Comparison of ENCODE assay signal across 18 cellular contexts in genomic region chr16:1776991-1777374, GRCh38.
"Had no signal": no experiment of that assay in that cellular context is flagged by ENCODE, and none has a peak within 500 bp of the region (broad histone marks: within the 10 kb centered on the region; RNA-seq: fewer than 3 reads in every experiment).

No MANE protein-coding gene starts in this region.

- H3K27me3 Mint-ChIP-seq: activated CD8-positive, alpha-beta memory T cell treated with anti-CD3 and anti-CD28 coated beads, Interleukin-2, amount 10 ng/mL, durations not matched to agents 7 days and 5 days; activated naive CD8-positive, alpha-beta T cell; memory B cell; stimulated activated memory B cell treated with anti-CD40 and anti-IgM and Interleukin-4, amounts not matched to agents 10 μg/mL and 1 μg/mL and 100 μg/mL, for 72 hours had no signal

- H3K9me3 ChIP-seq: colonic mucosa, left ventricle myocardium inferior, thyroid gland had no signal

- H3K9me3 Mint-ChIP-seq: memory B cell; natural killer cell; stimulated activated memory B cell treated with anti-CD40 and anti-IgM and Interleukin-4, amounts not matched to agents 10 μg/mL and 1 μg/mL and 100 μg/mL, for 72 hours; T-helper 2 cell treated with Interferon-gamma antibody and Interleukin-4, amounts not matched to agents 5 μg/mL and 100 μg/mL, for 36 hours had no signal

- H3K27ac ChIP-seq: colonic mucosa, left ventricle myocardium inferior, thyroid gland had no signal

- H3K27me3 ChIP-seq: colonic mucosa, thyroid gland had no signal

- ATAC-seq: activated CD8-positive, alpha-beta memory T cell treated with anti-CD3 and anti-CD28 coated beads, Interleukin-2, amount 10 ng/mL, durations not matched to agents 7 days and 5 days; natural killer cell; stimulated activated memory B cell treated with anti-CD40 and anti-IgM and Interleukin-4, amounts not matched to agents 10 μg/mL and 1 μg/mL and 100 μg/mL, for 72 hours had no signal

- H3K27ac Mint-ChIP-seq: activated CD8-positive, alpha-beta memory T cell treated with anti-CD3 and anti-CD28 coated beads, Interleukin-2, amount 10 ng/mL, durations not matched to agents 7 days and 5 days; activated naive CD8-positive, alpha-beta T cell; memory B cell; natural killer cell; stimulated activated memory B cell treated with anti-CD40 and anti-IgM and Interleukin-4, amounts not matched to agents 10 μg/mL and 1 μg/mL and 100 μg/mL, for 72 hours; T-helper 2 cell treated with Interferon-gamma antibody and Interleukin-4, amounts not matched to agents 5 μg/mL and 100 μg/mL, for 36 hours had no signal

- H3K4me3 ChIP-seq: colonic mucosa, left ventricle myocardium inferior, thyroid gland had no signal

- DNase-seq: activated CD4-positive, alpha-beta T cell treated with anti-CD3 and anti-CD28 coated beads, Interleukin-2, amount 50 U/mL, for 4 hours; activated CD8-positive, alpha-beta memory T cell treated with anti-CD3 and anti-CD28 coated beads, Interleukin-2, amount 10 ng/mL, durations not matched to agents 7 days and 5 days; activated effector memory CD4-positive, alpha-beta T cell treated with anti-CD3 and anti-CD28 coated beads, Interleukin-2, amount 50 U/mL, for 16 hours; activated T-cell treated with anti-CD3 and anti-CD28 coated beads, Interleukin-2, amount 50 U/mL, for 48 hours; amniotic stem cell; caudate nucleus; colonic mucosa; hippocampal formation; kidney; left ventricle myocardium inferior; natural killer cell; stimulated activated CD4-positive, alpha-beta T cell treated with anti-CD3 and anti-CD28 coated beads, Interleukin-2, amount 100 ng/mL, for 24 hours; SW 1271; thyroid gland had no signal

- H3K36me3 Mint-ChIP-seq: natural killer cell had no signal

- H3K36me3 ChIP-seq: colonic mucosa had no signal

- H3K4me3 Mint-ChIP-seq: activated CD8-positive, alpha-beta memory T cell treated with anti-CD3 and anti-CD28 coated beads, Interleukin-2, amount 10 ng/mL, durations not matched to agents 7 days and 5 days; activated naive CD8-positive, alpha-beta T cell; memory B cell; natural killer cell; stimulated activated memory B cell treated with anti-CD40 and anti-IgM and Interleukin-4, amounts not matched to agents 10 μg/mL and 1 μg/mL and 100 μg/mL, for 72 hours; T-helper 2 cell treated with Interferon-gamma antibody and Interleukin-4, amounts not matched to agents 5 μg/mL and 100 μg/mL, for 36 hours had no signal
